2 cellular contexts compared by ENCODE assay signal in genomic region chr1:3474016-3474415, GRCh38.
TF ChIP-seq lines count a peak whose summit lies in the region.

No MANE protein-coding gene starts in this region.

TF ChIP-seq in GM12891, 5 proteins besides CTCF, POLR2A, EP300 and RAD21:
- TF ChIP-seq POLR2AphosphoS5 (IDR thresholded peaks at IDR 0.05; ENCODE audit: low read depth, low read length) (no peak), SPI1 (IDR thresholded peaks at IDR 0.05; ENCODE audit: low read depth, low read length) (no peak), TAF1 (IDR thresholded peaks at IDR 0.05; ENCODE audit: low read depth, low read length) (no peak), PAX5 (IDR thresholded peaks at IDR 0.05; ENCODE audit: insufficient read depth, low read length, severe bottlenecking) (no peak), POU2F2 (IDR thresholded peaks at IDR 0.05; ENCODE audit: low read depth, low read length) (no peak)

TF ChIP-seq in H1, 55 proteins besides CTCF, POLR2A, EP300 and RAD21:
- no peak for TF ChIP-seq CHD7 (IDR thresholded peaks at IDR 0.05; ENCODE audit: insufficient replicate concordance, low read length)
- no peak for TF ChIP-seq MAFK (IDR thresholded peaks at IDR 0.05; ENCODE audit: low read depth, low read length)
- TF ChIP-seq RBBP5 (IDR thresholded peaks at IDR 0.05; ENCODE audit: borderline replicate concordance, low read depth, low read length) = no peak
- TF ChIP-seq RXRA (IDR thresholded peaks at IDR 0.05; ENCODE audit: insufficient read depth, low read depth, low read length) = no peak
